Comparison of ENCODE assay signal across 11 cellular contexts in genomic region chr6:33577718-33578117, GRCh38. TPM values are rescaled to one million over a fixed set of nuclear protein-coding genes. Genes with fewer than 3 reads are reported as not detected.
DNase-seq lines count a peak whose midpoint lies in the region; ATAC-seq and TF ChIP-seq lines count a peak whose summit lies in the region.
"Had no signal": no experiment of that assay in that cellular context is flagged by ENCODE, and none has a peak within 500 bp of the region (broad histone marks: within the 10 kb centered on the region; RNA-seq: fewer than 3 reads in every experiment).

No MANE protein-coding gene starts in this region.

- H3K79me2 ChIP-seq in PC-3 (ENCODE audit: low read length), result peaks cover 32% of the 10 kb centered on the region

- H3K4me3 ChIP-seq in PC-3 (ENCODE audit: low read length) (no peak overlapping the region), endodermal cell (ENCODE audit: low read length) (no peak overlapping the region), skin epidermis (peak overlapping the region in 4 of 7 experiments; percentile 17 to 84 (median 76))
- H3K4me3 ChIP-seq: cardiac muscle cell had no signal

- POLR2A ChIA-PET in PC-3 (lab: Charles Lee; ENCODE audit: unreplicated experiment), result no interaction called here

- no peak overlapping the region for H2AFZ ChIP-seq in PC-3 (ENCODE audit: low read length)

- peak overlapping the region; percentile 98 for H3K4me3 Mint-ChIP-seq in T-helper 1 cell treated with Interleukin-12 subunit alpha and Interleukin-12 subunit beta and Interleukin-4 antibody, amounts not matched to agents 30 μg/mL and 1 μg/mL, for 36 hours
- H3K4me3 Mint-ChIP-seq in endodermal cell, result peak overlapping the region; percentile 74

- H3K4me2 ChIP-seq in PC-3 (ENCODE audit: low read length), result peak overlapping the region; percentile 99

- BruUV-seq in PC-3 (replicated peaks; lab: Mats Ljungman, UMichigan), result no TSS peak

- H3K9ac ChIP-seq in PC-3 (ENCODE audit: low read length) (no peak overlapping the region), endodermal cell (ENCODE audit: extremely low read depth, low read length, poor library complexity, severe bottlenecking) (no peak overlapping the region)

- H3K27me3 ChIP-seq in PC-3 (ENCODE audit: low read length), result no peaks in the 10 kb centered on the region
- no peaks in the 10 kb centered on the region for H3K27me3 ChIP-seq in endodermal cell (ENCODE audit: control insufficient read depth, insufficient read depth, low read length, poor library complexity, severe bottlenecking)
- H3K27me3 ChIP-seq: cardiac muscle cell had no signal

- intact Hi-C loops in PC-3 (cut with micrococcal nuclease), result no loop called here

- H3K36me3 ChIP-seq in PC-3 (ENCODE audit: low read depth, low read length), result peaks cover 20% of the 10 kb centered on the region
- H3K36me3 ChIP-seq in endodermal cell (ENCODE audit: control insufficient read depth, insufficient read depth, low read length), result peaks cover 36% of the 10 kb centered on the region

- TF ChIP-seq CTCF in PC-3 (conservative IDR thresholded peaks at IDR 0.05; ENCODE audit: low read depth, low read length) (no peak), endodermal cell (conservative IDR thresholded peaks at IDR 0.05) (no peak)

- no peaks in the 10 kb centered on the region for H3F3A ChIP-seq in PC-3 (ENCODE audit: low read length, unreplicated experiment)

- 97 to 98% methylated on average over 4 to 6 of the region's 6 CpGs for WGBS in endodermal cell (ENCODE audit: insufficient coverage in 1 of 2, insufficient read length in 1 of 2), 2 experiments

- no peaks in the 10 kb centered on the region for H3K27me3 Mint-ChIP-seq in T-helper 1 cell treated with Interleukin-12 subunit alpha and Interleukin-12 subunit beta and Interleukin-4 antibody, amounts not matched to agents 30 μg/mL and 1 μg/mL, for 36 hours (ENCODE audit: low read depth)
- no peaks in the 10 kb centered on the region for H3K27me3 Mint-ChIP-seq in endodermal cell (ENCODE audit: insufficient read depth)

- H3K4me1 Mint-ChIP-seq in T-helper 1 cell treated with Interleukin-12 subunit alpha and Interleukin-12 subunit beta and Interleukin-4 antibody, amounts not matched to agents 30 μg/mL and 1 μg/mL, for 36 hours (ENCODE audit: low read depth), result peaks cover 25% of the 10 kb centered on the region
- H3K4me1 Mint-ChIP-seq in endodermal cell, result peaks cover 5% of the 10 kb centered on the region

- H3K9me3 Mint-ChIP-seq in T-helper 1 cell treated with Interleukin-12 subunit alpha and Interleukin-12 subunit beta and Interleukin-4 antibody, amounts not matched to agents 30 μg/mL and 1 μg/mL, for 36 hours, result no peaks in the 10 kb centered on the region
- no peaks in the 10 kb centered on the region for H3K9me3 Mint-ChIP-seq in endodermal cell

- peaks cover 24% of the 10 kb centered on the region for H3K4me1 ChIP-seq in PC-3 (ENCODE audit: insufficient read depth, low read length)
- H3K4me1 ChIP-seq in endodermal cell (ENCODE audit: control insufficient read depth, insufficient read depth, low read length), result no peaks in the 10 kb centered on the region

- H3K27ac ChIP-seq in PC-3 (ENCODE audit: low read length), result 0 out of 2 replicates have a peak overlapping the region, but pooled peaks have one; percentile 17
- H3K27ac ChIP-seq in endodermal cell (ENCODE audit: low read depth, low read length), result no peak overlapping the region
- peak overlapping the region in 20 of 21 experiments; percentile 11 to 98 (median 92) for H3K27ac ChIP-seq in skin epidermis
- H3K27ac ChIP-seq: cardiac muscle cell had no signal

- CTCF ChIA-PET in PC-3 (lab: Charles Lee), result interaction anchor here (0.6 kb wide), 1 partner anchor 88 kb away, joined by 3 read pairs; no protein-coding TSS in a partner anchor

- no peaks in the 10 kb centered on the region for H3K9me2 ChIP-seq in PC-3 (replicated peaks; ENCODE audit: low read length)

- no peak for ATAC-seq in PC-3
- no peak for ATAC-seq in GM21619 (IDR thresholded peaks at IDR 0.05; ENCODE audit: unreplicated experiment)
- no peak for ATAC-seq in GM18502 (IDR thresholded peaks at IDR 0.05; ENCODE audit: poor library complexity, unreplicated experiment)

- peak overlapping the region; percentile 45 for H3K27ac Mint-ChIP-seq in T-helper 1 cell treated with Interleukin-12 subunit alpha and Interleukin-12 subunit beta and Interleukin-4 antibody, amounts not matched to agents 30 μg/mL and 1 μg/mL, for 36 hours
- H3K27ac Mint-ChIP-seq in endodermal cell, result no peak overlapping the region

- no peaks in the 10 kb centered on the region for H4K20me1 ChIP-seq in PC-3 (ENCODE audit: low read length)

- H3K9me3 ChIP-seq in PC-3 (ENCODE audit: low read length) (no peaks in the 10 kb centered on the region), endodermal cell (ENCODE audit: control insufficient read depth, low read length) (no peaks in the 10 kb centered on the region)

- DNase-seq in T-helper 1 cell (no peak), PC-3 (no peak), endodermal cell (no peak), activated gamma-delta T cell (lab: John Stamatoyannopoulos, UW) (no peak)
- DNase-seq: NCI-H2081, SHP77 treated with DMSO at 0.1 percent for 48 hours had no signal

- peaks cover 43% of the 10 kb centered on the region for H3K36me3 Mint-ChIP-seq in T-helper 1 cell treated with Interleukin-12 subunit alpha and Interleukin-12 subunit beta and Interleukin-4 antibody, amounts not matched to agents 30 μg/mL and 1 μg/mL, for 36 hours (ENCODE audit: low read depth)
- H3K36me3 Mint-ChIP-seq in endodermal cell (ENCODE audit: low read depth), result peaks cover 28% of the 10 kb centered on the region

RNA-seq across cellular contexts. Expression of gene BAK1, which starts 2.4 kb away (rescaled TPM):
- 15.1 and 23.7 TPM in 2 replicates for total RNA-seq in PC-3 (2014; rRNA removed)
- 10 to 100 TPM; 39.9 to 41.2 TPM for total RNA-seq in endodermal cell
- 28.1 TPM for polyA plus RNA-seq in endodermal cell (2013, experiment 1 of 2)
- 27.8 TPM for polyA plus RNA-seq in endodermal cell (2013, experiment 2 of 2)

RNA-seq across cellular contexts. Expression of gene ITPR3, which starts 43.4 kb away (rescaled TPM):
- total RNA-seq in PC-3 (2014; rRNA removed) (41.8 and 50.6 TPM in 2 replicates), endodermal cell (10 to 100 TPM; 29.6 to 33.3 TPM)
- polyA plus RNA-seq in endodermal cell (2013, experiment 1 of 2), result 6.0 TPM
- 6.6 TPM for polyA plus RNA-seq in endodermal cell (2013, experiment 2 of 2)

Comparison
In these comparisons a context has a peak if more than half of its experiments do, and no peak if none do; other contexts are left out.
1. H3K4me3 ChIP-seq: peak in skin epidermis (4 of 7); none in PC-3 (single experiment) and endodermal cell (single experiment).